Comparison of ENCODE assay signal across 15 cellular contexts in the genomic region with DNA sequence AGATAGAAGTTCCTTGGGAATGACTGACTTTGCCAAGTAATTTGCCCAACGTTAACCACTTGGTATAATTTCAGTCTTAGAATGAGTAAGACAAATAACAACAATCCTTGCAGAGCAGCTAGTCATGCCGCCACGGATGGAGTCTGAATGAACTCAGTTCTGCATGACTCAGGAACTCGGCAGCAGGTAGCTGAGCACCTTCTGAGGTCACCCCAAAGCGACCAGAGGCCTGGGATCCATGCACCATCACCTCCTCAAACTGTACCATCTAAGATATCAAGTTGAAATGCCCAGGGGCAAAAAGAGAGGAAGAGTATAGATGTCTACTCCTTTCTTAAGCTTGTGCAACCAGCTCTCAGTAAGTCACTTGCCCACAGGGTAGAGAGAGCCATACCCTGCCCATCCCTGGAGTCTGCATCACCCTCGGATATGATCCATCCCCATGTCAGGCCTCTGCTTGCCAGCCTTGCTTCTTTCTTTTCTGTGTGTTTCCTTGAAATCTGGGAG. TPM values are rescaled to one million over a fixed set of nuclear protein-coding genes. Genes with fewer than 3 reads are reported as not detected.
DNase-seq lines count a peak whose midpoint lies in the region; ATAC-seq and TF ChIP-seq lines count a peak whose summit lies in the region.
"Had no signal": no experiment of that assay in that cellular context is flagged by ENCODE, and none has a peak within 500 bp of the region (broad histone marks: within the 10 kb centered on the region; RNA-seq: fewer than 3 reads in every experiment).

No MANE protein-coding gene starts in this region.

- H3K9ac ChIP-seq in adipocyte (ENCODE audit: low read length) = no peak overlapping the region

- DNase-seq in AG08395 (ENCODE audit: low spot score) (peak; percentile 62), LHCN-M2 (ENCODE audit: low read depth) (peak; percentile 66), adipocyte (ENCODE audit: low read depth) (peak; percentile 39), fibroblast of pulmonary artery (ENCODE audit: low read depth) (peak; percentile 28), SIG-M5 (lab: John Stamatoyannopoulos, UW) (no peak), NCI-H446 (lab: John Stamatoyannopoulos, UW) (no peak), progenitor cell of endocrine pancreas (ENCODE audit: low spot score, unreplicated experiment) (no peak)
- DNase-seq: Caco-2; MM.1S; sigmoid colon; stimulated activated CD4-positive, alpha-beta T cell treated with anti-CD3 and anti-CD28 coated beads, Interleukin-4, amount 100 ng/mL, for 24 hours; tibial artery had no signal

- peaks cover 9% of the 10 kb centered on the region for H3K9me3 ChIP-seq in adipocyte (ENCODE audit: control insufficient read depth, low read length)

- H3K4me1 Mint-ChIP-seq in progenitor cell of endocrine pancreas (ENCODE audit: low read depth) = no peaks in the 10 kb centered on the region

- peaks cover 3% of the 10 kb centered on the region for H3K27me3 Mint-ChIP-seq in progenitor cell of endocrine pancreas

- no peaks in the 10 kb centered on the region for H3K27me3 ChIP-seq in adipocyte (replicated peaks; ENCODE audit: control insufficient read depth, insufficient read depth, low read length)
- H3K27me3 ChIP-seq: sigmoid colon, tibial artery had no signal

- no peaks in the 10 kb centered on the region for H3K36me3 Mint-ChIP-seq in progenitor cell of endocrine pancreas (ENCODE audit: insufficient read depth)

- H3K9me3 Mint-ChIP-seq in progenitor cell of endocrine pancreas (ENCODE audit: low read depth) = peaks cover 13% of the 10 kb centered on the region

- H3K27ac Mint-ChIP-seq in progenitor cell of endocrine pancreas = no peak overlapping the region

- no peak overlapping the region for H3K4me3 Mint-ChIP-seq in progenitor cell of endocrine pancreas (ENCODE audit: low read depth)

- TF ChIP-seq CTCF in fibroblast of pulmonary artery (IDR thresholded peaks at IDR 0.05; ENCODE audit: low read length, missing control alignments) = no peak
- no peak for TF ChIP-seq CTCF in progenitor cell of endocrine pancreas (IDR thresholded peaks at IDR 0.05; ENCODE audit: unreplicated experiment)

- H3K4me3 ChIP-seq in adipocyte (ENCODE audit: low read length) (no peak overlapping the region), fibroblast of pulmonary artery (replicated peaks; ENCODE audit: low read depth, low read length) (no peak overlapping the region)
- H3K4me3 ChIP-seq: sigmoid colon, SK-N-MC, tibial artery had no signal

- no peak for ATAC-seq in GM18858 (IDR thresholded peaks at IDR 0.05; ENCODE audit: unreplicated experiment)

- no peaks in the 10 kb centered on the region for H3K36me3 ChIP-seq in adipocyte (ENCODE audit: control insufficient read depth, insufficient read depth, low read length, severe bottlenecking)
- H3K36me3 ChIP-seq: sigmoid colon, tibial artery had no signal

- H3K4me1 ChIP-seq in adipocyte (ENCODE audit: control insufficient read depth, insufficient read depth, low read length) = peaks cover 9% of the 10 kb centered on the region
- H3K4me1 ChIP-seq: Caco-2, sigmoid colon, tibial artery had no signal

RNA-seq across cellular contexts. Expression of gene CDCP1, which starts 8.5 kb away (rescaled TPM):
- total RNA-seq in LHCN-M2 (2014; rRNA removed) = 19.6 and 23.0 TPM in 2 replicates
- 1.4 TPM for polyA plus RNA-seq in LHCN-M2 (2012)
- 10.1 and 15.3 TPM in 2 replicates for total RNA-seq in progenitor cell of endocrine pancreas
- polyA plus RNA-seq: neural cell had no signal

Comparison
In these comparisons a context has a peak if more than half of its experiments do, and no peak if none do; other contexts are left out.
1. DNase-seq: peak in AG08395 (single experiment), LHCN-M2 (single experiment), adipocyte (single experiment) and fibroblast of pulmonary artery (single experiment); none in SIG-M5 (single experiment), NCI-H446 (0 of 2) and progenitor cell of endocrine pancreas (single experiment).